35 cellular contexts compared by ENCODE assay signal in the genomic region with DNA sequence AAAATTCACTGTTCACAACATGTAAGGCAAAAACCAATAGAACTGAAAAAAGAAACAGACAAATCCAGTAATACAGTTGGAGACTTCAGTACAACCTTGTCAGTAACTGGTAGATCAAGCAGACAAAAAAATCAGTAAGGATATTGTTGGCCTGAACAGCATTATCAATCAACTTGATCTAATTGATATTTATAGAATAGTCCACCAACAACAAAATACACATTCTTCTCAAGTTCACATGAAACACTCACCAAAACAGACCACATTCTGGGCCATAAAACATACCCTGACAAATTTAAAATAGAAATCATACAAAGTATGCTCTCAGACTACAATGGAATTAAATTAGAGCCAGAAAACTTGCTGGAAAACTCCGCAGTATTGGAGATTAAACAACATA. TPM values are rescaled to one million over a fixed set of nuclear protein-coding genes. Genes with fewer than 3 reads are reported as not detected.
A peak's percentile ranks its signal among the peaks of the same experiment; 100 is the strongest.
DNase-seq lines count a peak whose midpoint lies in the region; ATAC-seq, FAIRE-seq and TF ChIP-seq lines count a peak whose summit lies in the region.
"Had no signal": no experiment of that assay in that cellular context is flagged by ENCODE, and none has a peak within 500 bp of the region (broad histone marks: within the 10 kb centered on the region; RNA-seq: fewer than 3 reads in every experiment).

No MANE protein-coding gene starts in this region.

- CTCF ChIA-PET in HepG2 (lab: Yijun Ruan, JAX; ENCODE audit: low intra/inter-chr PET ratio, low total read pairs): no interaction called here
- CTCF ChIA-PET in A549 (lab: Yijun Ruan, JAX): no interaction called here

- no peak overlapping the region for H2AFZ ChIP-seq in HepG2 (ENCODE audit: low read length)
- H2AFZ ChIP-seq in astrocyte (ENCODE audit: low read depth, low read length): no peak overlapping the region

- H3K36me3 ChIP-seq in HepG2 (replicated peaks in 1 of 2; ENCODE audit: control insufficient read depth in 1 of 2, insufficient read depth in 2 of 2, low read length in 2 of 2) (no peaks in the 10 kb centered on the region), right lobe of liver (no peaks in the 10 kb centered on the region), astrocyte (ENCODE audit: insufficient read depth, low read length) (no peaks in the 10 kb centered on the region), endodermal cell (ENCODE audit: control insufficient read depth, insufficient read depth, low read length) (peaks cover 87% of the 10 kb centered on the region)
- H3K36me3 ChIP-seq: BE2C; BLaER1; BLaER1 treated with 17β-estradiol and CSF1 and Interleukin-3, amounts not matched to agents 10 nM and 100 nM had no signal

- no peaks in the 10 kb centered on the region; the same call in 1 of the 2 replicates for H3K4me1 ChIP-seq in HepG2 (ENCODE audit: insufficient read depth, low read length)
- no peaks in the 10 kb centered on the region for H3K4me1 ChIP-seq in right lobe of liver
- no peaks in the 10 kb centered on the region for H3K4me1 ChIP-seq in A549
- no peaks in the 10 kb centered on the region for H3K4me1 ChIP-seq in astrocyte (ENCODE audit: insufficient read depth, low read length)
- peaks cover 4% of the 10 kb centered on the region for H3K4me1 ChIP-seq in endodermal cell (ENCODE audit: control insufficient read depth, insufficient read depth, low read length)
- H3K4me1 ChIP-seq: BE2C; BLaER1; BLaER1 treated with 17β-estradiol and CSF1 and Interleukin-3, amounts not matched to agents 10 nM and 100 nM; Caco-2 had no signal

- H3K27ac ChIP-seq in HepG2 (ENCODE audit: extremely low read length, insufficient read depth, low read length) (no peak overlapping the region), right lobe of liver (no peak overlapping the region), A549 (no peak overlapping the region), astrocyte (ENCODE audit: low read depth, low read length) (no peak overlapping the region), endodermal cell (ENCODE audit: low read depth, low read length) (no peak overlapping the region)
- H3K27ac ChIP-seq: 22Rv1; BLaER1; BLaER1 treated with 17β-estradiol and CSF1 and Interleukin-3, amounts not matched to agents 10 nM and 100 nM; C4-2B had no signal

- no peak for TF ChIP-seq EP300 in HepG2 (IDR thresholded peaks at IDR 0.05; ENCODE audit: low read depth in 2 of 2, low read length in 2 of 2)
- no peak for TF ChIP-seq EP300 in HepG2 (CRISPR knock-in tag; IDR thresholded peaks at IDR 0.05; ENCODE audit: borderline replicate concordance)
- no peak for TF ChIP-seq EP300 in A549 (IDR thresholded peaks at IDR 0.05)

- H3K27ac Mint-ChIP-seq in astrocyte (ENCODE audit: unreplicated experiment) (no peak overlapping the region), endodermal cell (no peak overlapping the region), progenitor cell of endocrine pancreas (no peak overlapping the region)
- H3K27ac Mint-ChIP-seq: B cell; CD4-positive, alpha-beta T cell; CD4-positive, CD25-positive, alpha-beta regulatory T cell; CD8-positive, alpha-beta T cell had no signal

- no peak for TF ChIP-seq RAD21 in HepG2 (CRISPR knock-in tag; IDR thresholded peaks at IDR 0.05)
- no peak for TF ChIP-seq RAD21 in A549 (conservative IDR thresholded peaks at IDR 0.05 in 1 of 2, IDR thresholded peaks at IDR 0.05 in 1 of 2)

- DNase-seq in HepG2 (ENCODE audit: low spot score) (no peak), right lobe of liver (no peak), A549 (ENCODE audit: low read depth in 1 of 2, low spot score in 1 of 2) (no peak), astrocyte (ENCODE audit: low read depth) (no peak), endodermal cell (no peak), progenitor cell of endocrine pancreas (ENCODE audit: low spot score, unreplicated experiment) (no peak), NOMO-1 (lab: John Stamatoyannopoulos, UW; ENCODE audit: unreplicated experiment in 2 of 2) (no peak)
- DNase-seq: 8988T; ACHN; AML-193; BE2C; C1 segment of cervical spinal cord; Caco-2; Calu3; CD4-positive, alpha-beta memory T cell; CD4-positive, alpha-beta T cell; CD4-positive, CD25-positive, alpha-beta regulatory T cell; CD8-positive, alpha-beta memory T cell; CD8-positive, alpha-beta T cell; COR-L47; DMS 273 treated with DMSO at 0.1 percent for 48 hours; DMS153; DMS53; DMS79; DMS79 treated with DMSO at 0.1 percent for 48 hours; DND-41; EL had no signal

- no peaks in the 10 kb centered on the region for H3K27me3 ChIP-seq in HepG2 (ENCODE audit: control insufficient read depth in 1 of 2, insufficient read depth in 2 of 2, low read length in 2 of 2)
- no peaks in the 10 kb centered on the region for H3K27me3 ChIP-seq in right lobe of liver
- no peaks in the 10 kb centered on the region for H3K27me3 ChIP-seq in astrocyte (ENCODE audit: insufficient read depth, low read length)
- no peaks in the 10 kb centered on the region for H3K27me3 ChIP-seq in endodermal cell (ENCODE audit: control insufficient read depth, insufficient read depth, low read length, poor library complexity, severe bottlenecking)
- H3K27me3 ChIP-seq: BE2C; BLaER1; BLaER1 treated with 17β-estradiol and CSF1 and Interleukin-3, amounts not matched to agents 10 nM and 100 nM had no signal

- no peak overlapping the region for H3K4me3 Mint-ChIP-seq in astrocyte (ENCODE audit: unreplicated experiment)
- H3K4me3 Mint-ChIP-seq in endodermal cell: no peak overlapping the region
- H3K4me3 Mint-ChIP-seq in progenitor cell of endocrine pancreas (ENCODE audit: low read depth): no peak overlapping the region
- H3K4me3 Mint-ChIP-seq: B cell; CD14-positive monocyte; CD4-positive, alpha-beta memory T cell; CD4-positive, alpha-beta T cell; CD4-positive, CD25-positive, alpha-beta regulatory T cell; CD8-positive, alpha-beta memory T cell; CD8-positive, alpha-beta T cell had no signal

- H3K9me3 ChIP-seq in HepG2 (ENCODE audit: low read length) (0 out of 2 replicates have a peak, but pooled peaks cover 5% of the 10 kb centered on the region), right lobe of liver (no peaks in the 10 kb centered on the region), A549 (no peaks in the 10 kb centered on the region), astrocyte (ENCODE audit: insufficient read depth, low read depth, low read length) (no peaks in the 10 kb centered on the region), endodermal cell (ENCODE audit: control insufficient read depth, low read length) (peaks cover 42% of the 10 kb centered on the region)
- H3K9me3 ChIP-seq: BE2C, BLaER1, Caco-2 had no signal

- FAIRE-seq in HepG2 (lab: Jason Lieb, UNC) (no peak), A549 (lab: Jason Lieb, UNC) (peak; percentile 28), astrocyte (lab: Jason Lieb, UNC) (peak; percentile 32)
- FAIRE-seq: A204.1 had no signal

- no peaks in the 10 kb centered on the region for H3K9me3 Mint-ChIP-seq in astrocyte (ENCODE audit: unreplicated experiment)
- H3K9me3 Mint-ChIP-seq in endodermal cell: peaks cover 33% of the 10 kb centered on the region
- peaks cover 18% of the 10 kb centered on the region for H3K9me3 Mint-ChIP-seq in progenitor cell of endocrine pancreas (ENCODE audit: low read depth)
- H3K9me3 Mint-ChIP-seq: CD4-positive, alpha-beta T cell; CD8-positive, alpha-beta memory T cell; CD8-positive, alpha-beta T cell had no signal

- H3K9ac ChIP-seq in HepG2 (ENCODE audit: insufficient read depth, low read depth, low read length): no peak overlapping the region
- H3K9ac ChIP-seq in astrocyte (ENCODE audit: low read length): no peak overlapping the region
- no peak overlapping the region for H3K9ac ChIP-seq in endodermal cell (ENCODE audit: extremely low read depth, low read length, poor library complexity, severe bottlenecking)
- H3K9ac ChIP-seq: BLaER1; BLaER1 treated with 17β-estradiol and CSF1 and Interleukin-3, amounts not matched to agents 10 nM and 100 nM had no signal

- TF ChIP-seq CTCF in HepG2 (CRISPR knock-in tag; IDR thresholded peaks at IDR 0.05) (no peak), right lobe of liver (IDR thresholded peaks at IDR 0.05) (no peak), A549 (IDR thresholded peaks at IDR 0.05) (no peak), astrocyte (IDR thresholded peaks at IDR 0.05; ENCODE audit: insufficient read depth, low read depth, low read length) (no peak), endodermal cell (conservative IDR thresholded peaks at IDR 0.05) (no peak), progenitor cell of endocrine pancreas (IDR thresholded peaks at IDR 0.05; ENCODE audit: unreplicated experiment) (no peak)

- H3K4me2 ChIP-seq in HepG2 (ENCODE audit: low read depth, low read length) (no peak overlapping the region), A549 (no peak overlapping the region), astrocyte (ENCODE audit: low read length) (no peak overlapping the region)
- H3K4me2 ChIP-seq: BLaER1; BLaER1 treated with 17β-estradiol and CSF1 and Interleukin-3, amounts not matched to agents 10 nM and 100 nM had no signal

- POLR2A ChIA-PET in HepG2 (lab: Yijun Ruan, JAX): no interaction called here
- POLR2A ChIA-PET in A549 (lab: Yijun Ruan, JAX): no interaction called here

- ATAC-seq in HepG2 (no peak), right lobe of liver (no peak), A549 (no peak), HG02884 (IDR thresholded peaks at IDR 0.05; ENCODE audit: unreplicated experiment) (no peak)
- ATAC-seq: CD8-positive, alpha-beta T cell had no signal

- H3K4me3 ChIP-seq in HepG2 (replicated peaks in 1 of 3; ENCODE audit: insufficient read depth in 1 of 3, low read depth in 2 of 3, low read length in 3 of 3): no peak overlapping the region
- no peak overlapping the region for H3K4me3 ChIP-seq in right lobe of liver
- no peak overlapping the region for H3K4me3 ChIP-seq in A549
- no peak overlapping the region for H3K4me3 ChIP-seq in astrocyte (ENCODE audit: insufficient read depth, low read depth, low read length)
- peak overlapping the region; percentile 30 for H3K4me3 ChIP-seq in endodermal cell (ENCODE audit: low read length)
- H3K4me3 ChIP-seq: BLaER1; BLaER1 treated with 17β-estradiol and CSF1 and Interleukin-3, amounts not matched to agents 10 nM and 100 nM had no signal

- 100% methylated on average over 1 of the region's 1 CpG for WGBS in HepG2 (ENCODE audit: low lambda C conversion rate)
- 92% methylated on average over 1 of the region's 1 CpG for WGBS in right lobe of liver (ENCODE audit: insufficient coverage, low coverage, low lambda C conversion rate, missing lambda C conversion rate)
- WGBS in A549 (ENCODE audit: missing lambda C conversion rate): 85% methylated on average over 1 of the region's 1 CpG
- WGBS in endodermal cell (ENCODE audit: insufficient coverage in 1 of 2, insufficient read length in 1 of 2), 2 experiments: 96 to 100% methylated on average over 1 of the region's 1 CpG

- H3K79me2 ChIP-seq in HepG2 (ENCODE audit: insufficient read depth, low read length): no peaks in the 10 kb centered on the region
- no peaks in the 10 kb centered on the region for H3K79me2 ChIP-seq in astrocyte (ENCODE audit: insufficient read depth, low read length)

- in situ Hi-C loops in HepG2 (cut with HindIII; ENCODE audit: extremely low pct_ligation_motif_present, low pct_unique_long_range_greater_than_20kb): no loop called here

- H4K20me1 ChIP-seq in HepG2 (ENCODE audit: insufficient read depth, low read length): no peaks in the 10 kb centered on the region
- no peaks in the 10 kb centered on the region for H4K20me1 ChIP-seq in astrocyte (ENCODE audit: insufficient read depth, low read length)
- H4K20me1 ChIP-seq: BLaER1; BLaER1 treated with 17β-estradiol and CSF1 and Interleukin-3, amounts not matched to agents 10 nM and 100 nM had no signal

- H3K27me3 Mint-ChIP-seq in astrocyte (ENCODE audit: low read depth, unreplicated experiment) (no peaks in the 10 kb centered on the region), endodermal cell (ENCODE audit: insufficient read depth) (no peaks in the 10 kb centered on the region), progenitor cell of endocrine pancreas (no peaks in the 10 kb centered on the region)
- H3K27me3 Mint-ChIP-seq: B cell; CD4-positive, alpha-beta T cell; CD4-positive, CD25-positive, alpha-beta regulatory T cell; CD8-positive, alpha-beta memory T cell had no signal

- TF ChIP-seq POLR2A in HepG2 (IDR thresholded peaks at IDR 0.05; ENCODE audit: insufficient read depth in 1 of 2, low read depth in 2 of 2, low read length in 2 of 2): no peak
- no peak for TF ChIP-seq POLR2A in right lobe of liver (IDR thresholded peaks at IDR 0.05)
- TF ChIP-seq POLR2A in A549 (IDR thresholded peaks at IDR 0.05; ENCODE audit: low read length): no peak

- no peaks in the 10 kb centered on the region for H3K36me3 Mint-ChIP-seq in astrocyte (ENCODE audit: low read depth, unreplicated experiment)
- H3K36me3 Mint-ChIP-seq in endodermal cell (ENCODE audit: low read depth): peaks cover 80% of the 10 kb centered on the region
- H3K36me3 Mint-ChIP-seq in progenitor cell of endocrine pancreas (ENCODE audit: insufficient read depth): peaks cover 9% of the 10 kb centered on the region

- intact Hi-C loops in HepG2 (cut with micrococcal nuclease; ENCODE audit: unreplicated experiment) (no loop called here), right lobe of liver (cut with DNase I) (no loop called here)

- BruUV-seq in HepG2 (replicated peaks; lab: Mats Ljungman, UMichigan): no TSS peak

- no peaks in the 10 kb centered on the region for H3K4me1 Mint-ChIP-seq in astrocyte (ENCODE audit: low read depth, unreplicated experiment)
- H3K4me1 Mint-ChIP-seq in endodermal cell: peaks cover 5% of the 10 kb centered on the region
- peaks cover 9% of the 10 kb centered on the region for H3K4me1 Mint-ChIP-seq in progenitor cell of endocrine pancreas (ENCODE audit: low read depth)
- H3K4me1 Mint-ChIP-seq: B cell; CD14-positive monocyte; CD4-positive, alpha-beta memory T cell; CD4-positive, CD25-positive, alpha-beta regulatory T cell; CD8-positive, alpha-beta memory T cell had no signal

RNA-seq across cellular contexts. Expression of a gene that starts 56.8 kb away (rescaled TPM):
- total RNA-seq in HepG2 (2016; rRNA removed; fragmentation: Illumina TruSeq; extraction: Trizol) (6.0 and 7.9 TPM in 2 replicates), right lobe of liver (10 to 100 TPM in 2 of 6 experiments, 1 to 10 TPM in 4; 3.7 to 13.4 (median 7.0) TPM), astrocyte (4.9 and 5.3 TPM in 2 replicates), endodermal cell (10 to 100 TPM; 15.2 to 34.9 TPM), progenitor cell of endocrine pancreas (7.7 and 8.7 TPM in 2 replicates)
- total RNA-seq in HepG2 (2016; cell fraction: cytosol; rRNA removed; fragmentation: Illumina TruSeq; extraction: Trizol; ENCODE audit: low read depth): 1.7 and 1.8 TPM in 2 replicates
- 5.5 and 7.0 TPM in 2 replicates for total RNA-seq in HepG2 (2016; cell fraction: insoluble cytoplasmic fraction; rRNA removed; fragmentation: Illumina TruSeq; extraction: Trizol)
- total RNA-seq in HepG2 (2016; cell fraction: membrane; rRNA removed; fragmentation: Illumina TruSeq; extraction: Trizol): 2.2 and 2.3 TPM in 2 replicates
- 6.0 and 6.2 TPM in 2 replicates for total RNA-seq in HepG2 (2016; cell fraction: nucleus; rRNA removed; fragmentation: Illumina TruSeq; extraction: Trizol)
- polyA plus RNA-seq in HepG2 (2011; rRNA removed) (1.1 and 1.6 TPM in 2 replicates), A549 (2011; rRNA removed) (4.1 and 4.8 TPM in 2 replicates), A549 (2017; fragmentation: RNase III; extraction: RNeasy Plus Mini Kit Qiagen cat#74134 plus additional on column Dnase treatment) (3.6 to 4.0 TPM (median 3.7 TPM) in 3 replicates)
- 1.5 and 2.7 TPM in 2 replicates for polyA plus RNA-seq in HepG2 (2011; cell fraction: cytosol; rRNA removed)
- 2.1 and 2.2 TPM in 2 replicates for polyA plus RNA-seq in HepG2 (2011; cell fraction: nucleus; rRNA removed)
- 1.5 and 2.0 TPM in 2 replicates for polyA plus RNA-seq in HepG2 (2012)
- polyA plus RNA-seq in HepG2 (2016; cell fraction: cytosol; fragmentation: Illumina TruSeq; extraction: Trizol; ENCODE audit: low read depth): 0.26 and 0.34 TPM in 2 replicates
- 5.9 and 6.0 TPM in 2 replicates for polyA plus RNA-seq in HepG2 (2016; cell fraction: insoluble cytoplasmic fraction; fragmentation: Illumina TruSeq; extraction: Trizol; ENCODE audit: low read depth)
- 0.77 and 0.94 TPM in 2 replicates for polyA plus RNA-seq in HepG2 (2016; cell fraction: membrane; fragmentation: Illumina TruSeq; extraction: Trizol; ENCODE audit: low read depth)
- 3.3 and 3.6 TPM in 2 replicates for polyA plus RNA-seq in HepG2 (2016; cell fraction: nucleus; fragmentation: Illumina TruSeq; extraction: Trizol; ENCODE audit: insufficient read depth, low read depth)
- polyA minus RNA-seq in HepG2 (2011; rRNA and poly(A)+ RNA removed; ENCODE audit: low replicate concordance): 2.5 and 4.5 TPM in 2 replicates
- 2.6 and 4.8 TPM in 2 replicates for polyA minus RNA-seq in HepG2 (2011; cell fraction: cytosol; rRNA and poly(A)+ RNA removed)
- polyA minus RNA-seq in HepG2 (2011; cell fraction: nucleus; rRNA and poly(A)+ RNA removed): 6.5 and 7.1 TPM in 2 replicates
- polyA plus RNA-seq in A549 (2012; cell fraction: cytosol; rRNA removed): 2.1 and 2.3 TPM in 2 replicates
- 1.7 and 1.8 TPM in 2 replicates for polyA plus RNA-seq in A549 (2012; cell fraction: nucleus; rRNA removed)
- polyA minus RNA-seq in A549 (2011; rRNA and poly(A)+ RNA removed): 2.7 and 3.2 TPM in 2 replicates
- 6.8 TPM for polyA plus RNA-seq in endodermal cell (2013, experiment 1 of 2)
- polyA plus RNA-seq in endodermal cell (2013, experiment 2 of 2): 8.5 TPM
